Comparison of ENCODE assay signal across 7 cellular contexts in genomic region chr16:11254913-11255736, GRCh38. TPM values are rescaled to one million over a fixed set of nuclear protein-coding genes. Genes with fewer than 3 reads are reported as not detected.
A peak's percentile ranks its signal among the peaks of the same experiment; 100 is the strongest.
DNase-seq lines count a peak whose midpoint lies in the region; ATAC-seq and TF ChIP-seq lines count a peak whose summit lies in the region.

No MANE protein-coding gene starts in this region.

- peaks cover 61% of the 10 kb centered on the region for H3K4me1 Mint-ChIP-seq in activated naive CD8-positive, alpha-beta T cell treated with anti-CD3 and anti-CD28 coated beads, Interleukin-2, amount 50 U/mL, for 24 hours

- H3K9ac ChIP-seq in skeletal muscle satellite cell (ENCODE audit: low read depth, low read length): peak overlapping the region; percentile 90

- in situ Hi-C loops in GM13976 (cut with MboI; ENCODE audit: low sequenced_read_pairs, unreplicated experiment): loop anchor here (10.0 kb wide), 1 partner anchor 290 kb away; no protein-coding TSS in a partner anchor

- peak; percentile 51 for DNase-seq in GM13976 (ENCODE audit: low spot score)
- peak; percentile 89 for DNase-seq in RPMI8226
- peak; percentile 55 for DNase-seq in activated naive CD8-positive, alpha-beta T cell treated with anti-CD3 and anti-CD28 coated beads, Interleukin-2, amount 50 U/mL, for 24 hours
- DNase-seq in hepatocyte (ENCODE audit: low spot score): peak; percentile 82
- no peak for DNase-seq in hippocampal formation (lab: John Stamatoyannopoulos, UW)

- peak overlapping the region; percentile 91 for H3K27ac ChIP-seq in hepatocyte

- H3K9me3 ChIP-seq in hepatocyte (ENCODE audit: low read depth) (no peaks in the 10 kb centered on the region), skeletal muscle satellite cell (replicated peaks; ENCODE audit: low read length) (no peaks in the 10 kb centered on the region)

- H3K4me1 ChIP-seq in hepatocyte (ENCODE audit: insufficient read depth) (peaks cover 14% of the 10 kb centered on the region), skeletal muscle satellite cell (ENCODE audit: control insufficient read depth, insufficient read depth, low read length) (peaks cover 25% of the 10 kb centered on the region)

- H3K4me2 ChIP-seq in hepatocyte (peak overlapping the region; percentile 98), skeletal muscle satellite cell (ENCODE audit: low read length) (peak overlapping the region; percentile 96)

- H3K79me2 ChIP-seq in hepatocyte: peaks cover 31% of the 10 kb centered on the region

- peaks cover 37% of the 10 kb centered on the region for H3K36me3 Mint-ChIP-seq in activated naive CD8-positive, alpha-beta T cell treated with anti-CD3 and anti-CD28 coated beads, Interleukin-2, amount 50 U/mL, for 24 hours (ENCODE audit: low read depth)

- H3K9me3 Mint-ChIP-seq in activated naive CD8-positive, alpha-beta T cell treated with anti-CD3 and anti-CD28 coated beads, Interleukin-2, amount 50 U/mL, for 24 hours: no peaks in the 10 kb centered on the region

- TF ChIP-seq CTCF in GM13976 (IDR thresholded peaks at IDR 0.05; ENCODE audit: borderline replicate concordance, control extremely low read depth, extremely low read depth, insufficient read depth, missing control alignments): peak; percentile 30
- no peak for TF ChIP-seq CTCF in hepatocyte (IDR thresholded peaks at IDR 0.05; ENCODE audit: poor library complexity)

- H3K9me2 ChIP-seq in hepatocyte (replicated peaks; ENCODE audit: insufficient read depth): no peaks in the 10 kb centered on the region

- H3K27me3 ChIP-seq in hepatocyte (no peaks in the 10 kb centered on the region), skeletal muscle satellite cell (ENCODE audit: control insufficient read depth, insufficient read depth, low read length) (peaks cover 4% of the 10 kb centered on the region)

- H3K4me3 ChIP-seq in hepatocyte (peak overlapping the region; percentile 99), skeletal muscle satellite cell (ENCODE audit: low read length) (peak overlapping the region; percentile 92)

- peak overlapping the region; percentile 97 for H3K27ac Mint-ChIP-seq in activated naive CD8-positive, alpha-beta T cell treated with anti-CD3 and anti-CD28 coated beads, Interleukin-2, amount 50 U/mL, for 24 hours

- H3K4me3 Mint-ChIP-seq in activated naive CD8-positive, alpha-beta T cell treated with anti-CD3 and anti-CD28 coated beads, Interleukin-2, amount 50 U/mL, for 24 hours: peak overlapping the region; percentile 94

- ATAC-seq in HG02852 (IDR thresholded peaks at IDR 0.05; ENCODE audit: unreplicated experiment): peak; percentile 5
- no peak for ATAC-seq in activated naive CD8-positive, alpha-beta T cell treated with anti-CD3 and anti-CD28 coated beads, Interleukin-2, amount 50 U/mL, for 24 hours

- WGBS in hepatocyte (ENCODE audit: low lambda C conversion rate, missing lambda C conversion rate): 1% methylated on average over 67 of the region's 105 CpGs

- peaks cover 35% of the 10 kb centered on the region for H4K20me1 ChIP-seq in hepatocyte (ENCODE audit: insufficient read depth, poor library complexity, severe bottlenecking)

- peaks cover 2% of the 10 kb centered on the region for H3K27me3 Mint-ChIP-seq in activated naive CD8-positive, alpha-beta T cell treated with anti-CD3 and anti-CD28 coated beads, Interleukin-2, amount 50 U/mL, for 24 hours

- H3K36me3 ChIP-seq in hepatocyte (replicated peaks; ENCODE audit: insufficient read depth, low read depth): no peaks in the 10 kb centered on the region
- no peaks in the 10 kb centered on the region for H3K36me3 ChIP-seq in skeletal muscle satellite cell (ENCODE audit: insufficient read depth, low read length)

- peak overlapping the region; percentile 62 for H2AFZ ChIP-seq in hepatocyte

RNA-seq across cellular contexts. Expression of gene SOCS1, which starts 0.9 kb away (rescaled TPM):
- total RNA-seq in hepatocyte: 9.0 and 13.1 TPM in 2 replicates
- 18.6 and 33.5 TPM in 2 replicates for polyA plus RNA-seq in hepatocyte
- 0.25 and 1.1 TPM in 2 replicates for total RNA-seq in skeletal muscle satellite cell (2012; rRNA removed)

RNA-seq across cellular contexts. Expression of gene TNP2, which starts 14.0 kb away (rescaled TPM):
- total RNA-seq in hepatocyte: not detected in 2 replicates
- polyA plus RNA-seq in hepatocyte: not detected in 2 replicates
- not detected in 2 replicates for total RNA-seq in skeletal muscle satellite cell (2012; rRNA removed)

RNA-seq across cellular contexts. Expression of gene PRM3, which starts 18.3 kb away (rescaled TPM):
- not detected in 2 replicates for total RNA-seq in hepatocyte
- polyA plus RNA-seq in hepatocyte: not detected in 2 replicates
- not detected in 2 replicates for total RNA-seq in skeletal muscle satellite cell (2012; rRNA removed)

RNA-seq across cellular contexts. Expression of gene PRM2, which starts 21.2 kb away (rescaled TPM):
- not detected in 2 replicates for total RNA-seq in hepatocyte
- not detected in 2 replicates for polyA plus RNA-seq in hepatocyte
- total RNA-seq in skeletal muscle satellite cell (2012; rRNA removed): not detected in 2 replicates

RNA-seq across cellular contexts. Expression of gene PRM1, which starts 26.0 kb away (rescaled TPM):
- total RNA-seq in hepatocyte: not detected in 2 replicates
- polyA plus RNA-seq in hepatocyte: not detected in 2 replicates
- total RNA-seq in skeletal muscle satellite cell (2012; rRNA removed): not detected in 2 replicates

Comparison
In these comparisons a context has a peak if more than half of its experiments do, and no peak if none do; other contexts are left out.
1. DNase-seq: peak in GM13976 (single experiment), RPMI8226 (single experiment), activated naive CD8-positive, alpha-beta T cell treated with anti-CD3 and anti-CD28 coated beads, Interleukin-2, amount 50 U/mL, for 24 hours (single experiment) and hepatocyte (single experiment); none in hippocampal formation (0 of 2).